12 cellular contexts compared by ENCODE assay signal in genomic region chr15:47719730-47720129, GRCh38. TPM values are rescaled to one million over a fixed set of nuclear protein-coding genes. Genes with fewer than 3 reads are reported as not detected.
DNase-seq lines count a peak whose midpoint lies in the region; ATAC-seq and TF ChIP-seq lines count a peak whose summit lies in the region.
"Had no signal": no experiment of that assay in that cellular context is flagged by ENCODE, and none has a peak within 500 bp of the region (broad histone marks: within the 10 kb centered on the region; RNA-seq: fewer than 3 reads in every experiment).

No MANE protein-coding gene starts in this region.

- no peak overlapping the region for H2BK15ac ChIP-seq in IMR-90 (ENCODE audit: low read depth, low read length)

- no peak overlapping the region for H3K23ac ChIP-seq in IMR-90 (ENCODE audit: low read depth, low read length)

- dilution Hi-C loops in IMR-90 (cut with HindIII; ENCODE audit: low sequenced_read_pairs, unreplicated experiment), result no loop called here

- no peak overlapping the region for H3K18ac ChIP-seq in IMR-90 (ENCODE audit: low read depth, low read length)

- H2BK20ac ChIP-seq in IMR-90 (ENCODE audit: low read depth, low read length), result no peak overlapping the region

- TF ChIP-seq CTCF in IMR-90 (conservative IDR thresholded peaks at IDR 0.05; ENCODE audit: low read depth, low read length), result no peak
- no peak for TF ChIP-seq CTCF in dorsolateral prefrontal cortex (IDR thresholded peaks at IDR 0.05 in 54 of 56, conservative IDR thresholded peaks at IDR 0.05 in 2 of 56; ENCODE audit: low read depth in 1 of 56, partially characterized antibody in 56 of 56)
- no peak for TF ChIP-seq CTCF in lower lobe of right lung (IDR thresholded peaks at IDR 0.05)

- no peak overlapping the region for H3K4ac ChIP-seq in IMR-90 (ENCODE audit: low read depth, low read length)

- TF ChIP-seq RAD21 in IMR-90 (IDR thresholded peaks at IDR 0.05; ENCODE audit: low read length), result no peak

- no peak overlapping the region for H2BK120ac ChIP-seq in IMR-90 (ENCODE audit: low read depth, low read length)

- no peak overlapping the region for H2AFZ ChIP-seq in IMR-90 (replicated peaks; ENCODE audit: low read length, poor library complexity)

- no peaks in the 10 kb centered on the region for H3K36me3 ChIP-seq in IMR-90 (ENCODE audit: control insufficient read depth, insufficient read depth, low read length)
- H3K36me3 ChIP-seq in lower lobe of right lung, result no peaks in the 10 kb centered on the region

- CTCF ChIA-PET in IMR-90 (lab: Yijun Ruan, JAX), result interaction anchor here (0.7 to 2.3 kb wide), 3 partner anchors 10 to 524 kb away, joined by 4 to 8 read pairs (median 4); no protein-coding TSS in a partner anchor

- DNase-seq in IMR-90 (no peak), dorsolateral prefrontal cortex (no peak), lower lobe of right lung (no peak), superior temporal gyrus (ENCODE audit: extremely low spot score) (peak; percentile 79), NCI-H2196 (lab: John Stamatoyannopoulos, UW; ENCODE audit: unreplicated experiment) (no peak), middle frontal gyrus (ENCODE audit: extremely low spot score, low spot score) (no peak)
- DNase-seq in stimulated activated naive CD4-positive, alpha-beta T cell treated with Interleukin-2 at 50 U/mL for 16 hours (lab: John Stamatoyannopoulos, UW), result no peak
- DNase-seq: activated CD4-positive, alpha-beta T cell treated with anti-CD3 and anti-CD28 coated beads, Interleukin-2, amount 50 U/mL, for 1 hour; CD8-positive, alpha-beta T cell; NCI-H1436; T-helper 1 cell had no signal

- peak overlapping the region; percentile 9 for H2BK5ac ChIP-seq in IMR-90 (ENCODE audit: low read depth, low read length, poor library complexity, severe bottlenecking)

- intact Hi-C loops in IMR-90 (cut with micrococcal nuclease), result loop anchor here (2.0 to 10.0 kb wide), 8 partner anchors 17 to 427 kb away; no protein-coding TSS in a partner anchor
- intact Hi-C loops in dorsolateral prefrontal cortex (cut with DNase I), result loop anchor here (5.0 to 10.0 kb wide), 4 partner anchors 128 to 565 kb away; no protein-coding TSS in a partner anchor
- intact Hi-C loops in lower lobe of right lung (cut with DNase I), result no loop called here

- POLR2A ChIA-PET in IMR-90 (lab: Charles Lee; ENCODE audit: unreplicated experiment), result interaction anchor here (0.6 kb wide), 1 partner anchor 526 kb away, joined by 3 read pairs; no protein-coding TSS in a partner anchor

- peaks cover 3% of the 10 kb centered on the region for H3K9me1 ChIP-seq in IMR-90 (ENCODE audit: insufficient read depth, low read length)

- no peak overlapping the region for H4K91ac ChIP-seq in IMR-90 (ENCODE audit: insufficient read depth, low read depth, low read length)

- H4K8ac ChIP-seq in IMR-90 (ENCODE audit: low read depth in 2 of 2, low read length in 2 of 2), result no peak overlapping the region

- H3K27ac ChIP-seq in IMR-90 (ENCODE audit: insufficient read depth, low read length) (no peak overlapping the region), dorsolateral prefrontal cortex (peak overlapping the region; percentile 73 to 98 (median 95)), lower lobe of right lung (no peak overlapping the region)

- peaks cover 10% of the 10 kb centered on the region; the same call in 1 of the 2 replicates for H4K20me1 ChIP-seq in IMR-90 (ENCODE audit: insufficient read depth, low read length)

- peaks cover 0 to 40% of the 10 kb centered on the region in 2 experiments; a peak in 3 of 4 replicates for H3K79me1 ChIP-seq in IMR-90 (ENCODE audit: low read depth in 1 of 2, low read length in 2 of 2)

- H3K14ac ChIP-seq in IMR-90 (replicated peaks; ENCODE audit: low read depth, low read length), result no peak overlapping the region

- H3K27me3 ChIP-seq in IMR-90 (ENCODE audit: control insufficient read depth, insufficient read depth, low read length), result no peaks in the 10 kb centered on the region
- no peaks in the 10 kb centered on the region for H3K27me3 ChIP-seq in dorsolateral prefrontal cortex
- peaks cover 18% of the 10 kb centered on the region for H3K27me3 ChIP-seq in lower lobe of right lung (ENCODE audit: low read depth)

- H3K4me1 ChIP-seq in IMR-90 (ENCODE audit: control insufficient read depth, insufficient read depth, low read length), result peaks cover 4% of the 10 kb centered on the region
- no peaks in the 10 kb centered on the region for H3K4me1 ChIP-seq in lower lobe of right lung

- peak overlapping the region; percentile 95; the same call in 1 of the 2 replicates for H3K4me3 ChIP-seq in IMR-90 (ENCODE audit: insufficient read depth, low read depth, low read length)
- peak overlapping the region; percentile 59 to 97 (median 85) for H3K4me3 ChIP-seq in dorsolateral prefrontal cortex
- H3K4me3 ChIP-seq in lower lobe of right lung, result peak overlapping the region; percentile 71

- no TSS peak for BruUV-seq in IMR-90 (replicated peaks; lab: Mats Ljungman, UMichigan)

- H3K9ac ChIP-seq in IMR-90 (ENCODE audit: low read depth, low read length), result no peak overlapping the region

- peak overlapping the region; percentile 93; the same call in 1 of the 2 replicates for H3K4me2 ChIP-seq in IMR-90 (ENCODE audit: low read depth, low read length)

- H3K9me3 ChIP-seq in IMR-90 (ENCODE audit: control insufficient read depth, insufficient read depth, low read length) (no peaks in the 10 kb centered on the region), lower lobe of right lung (no peaks in the 10 kb centered on the region)

- ATAC-seq in IMR-90 (ENCODE audit: low read depth) (no peak), lower lobe of right lung (no peak), GM21737 (IDR thresholded peaks at IDR 0.05; ENCODE audit: unreplicated experiment) (no peak)
- ATAC-seq: CD8-positive, alpha-beta T cell had no signal

- H2AK5ac ChIP-seq in IMR-90 (ENCODE audit: low read depth, low read length), result no peak overlapping the region

- H4K5ac ChIP-seq in IMR-90 (ENCODE audit: low read depth, low read length), result no peak overlapping the region

- no peak overlapping the region for H3K56ac ChIP-seq in IMR-90 (ENCODE audit: extremely low read depth, insufficient read depth, low read length)

- TF ChIP-seq POLR2A in IMR-90 (IDR thresholded peaks at IDR 0.05; ENCODE audit: low read depth, low read length), result no peak

- in situ Hi-C loops in IMR-90 (cut with MboI; ENCODE audit: low sequenced_read_pairs), result no loop called here

- no peak overlapping the region for H2AK9ac ChIP-seq in IMR-90 (replicated peaks; ENCODE audit: low read depth, low read length, poor library complexity)

TF ChIP-seq in IMR-90, 13 proteins besides CTCF, POLR2A, EP300 and RAD21:
- no peak for TF ChIP-seq MAZ (IDR thresholded peaks at IDR 0.05; ENCODE audit: borderline replicate concordance, low read depth, low read length)
- no peak for TF ChIP-seq ELK1 (IDR thresholded peaks at IDR 0.05; ENCODE audit: borderline replicate concordance, low read depth, low read length)
- TF ChIP-seq MXI1 (IDR thresholded peaks at IDR 0.05; ENCODE audit: borderline replicate concordance, low read depth, low read length), result no peak

RNA-seq across cellular contexts. Expression of gene SEMA6D, which starts 2.4 kb away (rescaled TPM):
- total RNA-seq in IMR-90 (2012; rRNA removed) (17.4 and 18.3 TPM in 2 replicates), dorsolateral prefrontal cortex (100 to 1,000 TPM in 2 of 120 experiments, 10 to 100 TPM in 118; 43.1 to 116 (median 68.1) TPM), lower lobe of right lung (10.2 TPM)
- 12.6 and 13.1 TPM in 2 replicates for polyA plus RNA-seq in IMR-90 (2012; rRNA removed)
- polyA plus RNA-seq in IMR-90 (2012; cell fraction: cytosol; rRNA removed), result 2.2 and 4.9 TPM in 2 replicates
- 9.6 and 42.5 TPM in 2 replicates for polyA plus RNA-seq in IMR-90 (2012; cell fraction: nucleus; rRNA removed; ENCODE audit: low replicate concordance)
- total RNA-seq: CD8-positive, alpha-beta T cell had no signal

Comparison
In these comparisons a context has a peak if more than half of its experiments do, and no peak if none do; other contexts are left out.
1. H3K27ac ChIP-seq: peak in dorsolateral prefrontal cortex (59 of 59); none in IMR-90 (single experiment) and lower lobe of right lung (single experiment).
2. Peak in every context shown above with its lines, with median percentiles within 50 percentile points of each other: H3K4me3 ChIP-seq.